12 cellular contexts compared by ENCODE assay signal in the genomic region with DNA sequence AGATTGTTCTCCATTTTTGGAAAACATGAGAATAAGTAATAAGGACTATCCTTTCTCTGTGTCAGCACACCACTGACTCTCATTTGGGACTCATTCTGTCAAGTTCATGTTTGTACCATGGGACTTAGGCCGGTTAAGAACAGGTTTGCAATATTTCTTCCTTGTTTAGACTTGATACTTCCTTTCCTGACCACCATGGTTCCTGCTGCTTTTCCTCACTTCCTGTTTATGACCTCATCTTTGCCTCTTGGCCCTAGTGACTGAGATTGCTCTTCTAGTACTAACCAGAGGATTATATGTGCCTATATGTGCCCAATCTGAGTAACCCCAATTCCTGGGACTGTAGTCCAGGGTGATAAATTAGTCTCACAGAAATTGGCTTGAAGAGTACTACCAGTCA. TPM values are rescaled to one million over a fixed set of nuclear protein-coding genes. Genes with fewer than 3 reads are reported as not detected.
DNase-seq lines count a peak whose midpoint lies in the region; ATAC-seq and TF ChIP-seq lines count a peak whose summit lies in the region.
"Had no signal": no experiment of that assay in that cellular context is flagged by ENCODE, and none has a peak within 500 bp of the region (broad histone marks: within the 10 kb centered on the region; RNA-seq: fewer than 3 reads in every experiment).

No MANE protein-coding gene starts in this region.

- peak; percentile 50 for DNase-seq in ELR (ENCODE audit: low read depth)
- DNase-seq in NB4 (ENCODE audit: low read depth) = peak; percentile 54
- DNase-seq in dedifferentiated amniotic fluid mesenchymal stem cell (ENCODE audit: extremely low spot score) = no peak
- no peak for DNase-seq in RWPE1 (ENCODE audit: low spot score)
- DNase-seq in thyroid gland = no peak
- no peak for DNase-seq in SW480 (ENCODE audit: low spot score)
- DNase-seq: H9; stimulated activated CD4-positive, alpha-beta T cell treated with anti-CD3 and anti-CD28 coated beads, Interleukin-4, amount 100 ng/mL, for 4 hours had no signal

- H3K36me3 ChIP-seq in thyroid gland = no peaks in the 10 kb centered on the region
- H3K36me3 ChIP-seq: SJSA1, thoracic aorta had no signal

- CTCF ChIA-PET in RWPE1 (lab: Yijun Ruan, JAX) = interaction anchor here (1.1 kb wide), 1 partner anchor 99 kb away, joined by 3 read pairs; no protein-coding TSS in a partner anchor

- H3K27ac ChIP-seq in RWPE1 (no peak overlapping the region), thyroid gland (no peak overlapping the region)
- H3K27ac ChIP-seq: SJSA1, thoracic aorta had no signal

- POLR2A ChIA-PET in RWPE1 (lab: Yijun Ruan, JAX; ENCODE audit: low non-redundant PET) = no interaction called here

- TF ChIP-seq POLR2A in NB4 (IDR thresholded peaks at IDR 0.05; ENCODE audit: extremely low read depth, insufficient read length) (no peak), thyroid gland (IDR thresholded peaks at IDR 0.05) (no peak)

- 65 to 78% methylated on average over 1 of the region's 1 CpG for WGBS in thyroid gland, 2 donors

- intact Hi-C loops in thyroid gland (cut with DNase I) = no loop called here

- H3K4me3 ChIP-seq in NB4 (ENCODE audit: low read depth, low read length) = no peak overlapping the region
- H3K4me3 ChIP-seq in thyroid gland (replicated peaks in 1 of 3) = no peak overlapping the region
- H3K4me3 ChIP-seq: SJSA1, thoracic aorta had no signal

- ATAC-seq in GM21529 (IDR thresholded peaks at IDR 0.05; ENCODE audit: unreplicated experiment) (peak; percentile 34), esophagus mucosa (peak; percentile 82)

- TF ChIP-seq CTCF in NB4 (IDR thresholded peaks at IDR 0.05; ENCODE audit: low read depth, low read length) (no peak), RWPE1 (conservative IDR thresholded peaks at IDR 0.05; ENCODE audit: low read depth) (no peak), thyroid gland (IDR thresholded peaks at IDR 0.05) (no peak)

- no peaks in the 10 kb centered on the region for H3K9me3 ChIP-seq in thyroid gland
- H3K9me3 ChIP-seq: SJSA1, thoracic aorta had no signal

- no peaks in the 10 kb centered on the region for H3K4me1 ChIP-seq in thyroid gland

- H3K27me3 ChIP-seq in thyroid gland = no peaks in the 10 kb centered on the region
- H3K27me3 ChIP-seq: SJSA1 had no signal

RNA-seq across cellular contexts. Expression of a gene that starts 32.5 kb away (rescaled TPM):
- total RNA-seq in esophagus mucosa (110 TPM), thyroid gland (10 to 100 TPM; 19.4 to 31.3 (median 23.7) TPM)

RNA-seq across cellular contexts. Expression of a gene that starts 42.4 kb away (rescaled TPM):
- total RNA-seq in esophagus mucosa (21.0 TPM), thyroid gland (10 to 100 TPM; 54.7 to 67.5 (median 56.8) TPM)

Comparison
In these comparisons a context has a peak if more than half of its experiments do, and no peak if none do; other contexts are left out.
1. DNase-seq: peak in ELR (single experiment) and NB4 (single experiment); none in dedifferentiated amniotic fluid mesenchymal stem cell (single experiment), RWPE1 (single experiment), thyroid gland (0 of 2) and SW480 (single experiment).